Comparison of ENCODE assay signal across 21 cellular contexts in the genomic region with DNA sequence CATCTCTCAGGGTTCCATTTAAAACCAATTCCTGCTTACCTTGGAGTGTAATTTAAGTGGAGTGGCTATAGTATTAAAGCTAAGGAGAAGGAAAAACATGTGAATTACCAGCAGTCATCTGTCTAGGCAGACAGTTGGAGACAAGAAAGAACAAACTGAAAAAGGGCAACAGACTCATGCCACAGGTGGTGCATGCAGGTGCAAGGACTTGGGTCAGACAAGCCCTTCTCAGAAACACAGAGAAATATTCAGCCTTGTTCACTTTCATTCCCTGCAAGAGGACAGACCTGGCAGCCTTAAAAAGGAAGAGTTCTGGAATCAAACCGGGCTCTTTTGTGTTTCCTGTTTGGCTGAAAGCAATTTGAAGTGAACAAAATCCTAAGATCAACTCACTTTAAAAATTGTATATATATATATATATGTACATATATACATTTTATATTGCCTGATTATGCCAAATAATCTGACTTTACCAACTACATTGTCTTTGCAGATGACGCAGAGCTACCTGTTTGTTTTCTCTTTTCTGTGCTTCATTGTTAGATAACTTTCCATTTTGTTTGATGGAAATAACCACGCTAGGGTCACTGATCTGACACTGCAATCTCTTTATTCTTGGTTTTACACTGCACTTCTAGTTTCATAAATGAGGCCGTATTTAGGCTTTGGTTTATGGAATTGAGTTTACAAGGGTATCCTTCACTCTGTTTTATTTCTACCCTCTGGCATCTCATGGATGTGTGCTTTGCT. TPM values are rescaled to one million over a fixed set of nuclear protein-coding genes. Genes with fewer than 3 reads are reported as not detected.
A peak's percentile ranks its signal among the peaks of the same experiment; 100 is the strongest.
DNase-seq lines count a peak whose midpoint lies in the region; ATAC-seq, FAIRE-seq and TF ChIP-seq lines count a peak whose summit lies in the region.
"Had no signal": no experiment of that assay in that cellular context is flagged by ENCODE, and none has a peak within 500 bp of the region (broad histone marks: within the 10 kb centered on the region; RNA-seq: fewer than 3 reads in every experiment).

No MANE protein-coding gene starts in this region.

- H3K4me1 ChIP-seq in PC-3 (ENCODE audit: insufficient read depth, low read length): peaks cover 4% of the 10 kb centered on the region; the same call in 1 of the 2 replicates

- DNase-seq in DMS79 treated with DMSO at 0.1 percent for 48 hours (lab: John Stamatoyannopoulos, UW) (peak; percentile 79), GM12892 (ENCODE audit: insufficient read length) (no peak), WTC11 (ENCODE audit: low spot score) (no peak), head of caudate nucleus (no peak), PC-3 (no peak), DMS53 treated with DMSO at 0.1 percent for 48 hours (lab: John Stamatoyannopoulos, UW; ENCODE audit: unreplicated experiment) (no peak), A172 (ENCODE audit: low spot score) (no peak)
- DNase-seq: amniotic stem cell; central memory CD4-positive, alpha-beta T cell; effector CD4-positive, alpha-beta T cell; GF-D8; heart right ventricle; NCI-H2171; stimulated activated CD4-positive, alpha-beta T cell treated with anti-CD3 and anti-CD28 coated beads, Interleukin-4, amount 100 ng/mL, for 4 hours; testis had no signal

- no peaks in the 10 kb centered on the region for H3F3A ChIP-seq in PC-3 (ENCODE audit: low read length, unreplicated experiment)

- no peaks in the 10 kb centered on the region for H3K27me3 ChIP-seq in PC-3 (ENCODE audit: low read length)
- H3K27me3 ChIP-seq: testis had no signal

- H3K9me2 ChIP-seq in PC-3 (replicated peaks; ENCODE audit: low read length): no peaks in the 10 kb centered on the region

- H3K4me3 ChIP-seq in PC-3 (ENCODE audit: low read length): no peak overlapping the region
- H3K4me3 ChIP-seq: heart right ventricle, skin epidermis, testis had no signal

- POLR2A ChIA-PET in WTC11 (lab: Charles Lee) (no interaction called here), PC-3 (lab: Charles Lee; ENCODE audit: unreplicated experiment) (interaction anchor here (0.6 kb wide), 1 partner anchor 29 kb away, joined by 3 read pairs; no protein-coding TSS in a partner anchor)

- no peaks in the 10 kb centered on the region for H4K20me1 ChIP-seq in PC-3 (ENCODE audit: low read length)

- H3K79me2 ChIP-seq in PC-3 (ENCODE audit: low read length): no peaks in the 10 kb centered on the region

- CTCF ChIA-PET in WTC11 (lab: Charles Lee): no interaction called here
- CTCF ChIA-PET in PC-3 (lab: Charles Lee): interaction anchor here (0.6 kb wide), 1 partner anchor 105 kb away, joined by 6 read pairs; no protein-coding TSS in a partner anchor

- H3K27ac Mint-ChIP-seq in WTC11: peak overlapping the region; percentile 90
- H3K27ac Mint-ChIP-seq: memory B cell; natural killer cell treated with Interleukin-12 subunit alpha and Interleukin-12 subunit beta and Interleukin-15 and Interleukin-18, amount 100 ng/mL, for 72 hours; progenitor cell of endocrine pancreas; T-helper 1 cell treated with Interleukin-12 subunit alpha and Interleukin-12 subunit beta and Interleukin-4 antibody, amounts not matched to agents 30 μg/mL and 1 μg/mL, for 36 hours had no signal

- H3K4me2 ChIP-seq in PC-3 (ENCODE audit: low read length): no peak overlapping the region

- no peak for TF ChIP-seq POLR2A in GM12892 (IDR thresholded peaks at IDR 0.05; ENCODE audit: low read depth, low read length)

- H3K9ac ChIP-seq in PC-3 (ENCODE audit: low read length): no peak overlapping the region

- no peak overlapping the region for H3K27ac ChIP-seq in PC-3 (ENCODE audit: low read length)
- H3K27ac ChIP-seq: testis had no signal

- ATAC-seq in HG03354 (IDR thresholded peaks at IDR 0.05; ENCODE audit: poor library complexity, severe bottlenecking, unreplicated experiment) (peak; percentile 64), WTC11 (no peak), PC-3 (no peak)
- ATAC-seq: heart right ventricle; natural killer cell treated with Interleukin-12 subunit alpha and Interleukin-12 subunit beta and Interleukin-15 and Interleukin-18, amount 100 ng/mL, for 72 hours had no signal

- H3K9me3 ChIP-seq in PC-3 (ENCODE audit: low read length): no peaks in the 10 kb centered on the region
- H3K9me3 ChIP-seq: heart right ventricle, testis had no signal

- peaks cover 45% of the 10 kb centered on the region for H3K4me1 Mint-ChIP-seq in WTC11

- peak; percentile 80 for FAIRE-seq in GM12892 (lab: Jason Lieb, UNC)

- H3K4me3 Mint-ChIP-seq in WTC11: no peak overlapping the region
- H3K4me3 Mint-ChIP-seq: memory B cell; natural killer cell treated with Interleukin-12 subunit alpha and Interleukin-12 subunit beta and Interleukin-15 and Interleukin-18, amount 100 ng/mL, for 72 hours; T-helper 1 cell treated with Interleukin-12 subunit alpha and Interleukin-12 subunit beta and Interleukin-4 antibody, amounts not matched to agents 30 μg/mL and 1 μg/mL, for 36 hours had no signal

- no peaks in the 10 kb centered on the region for H3K27me3 Mint-ChIP-seq in WTC11 (ENCODE audit: low read depth)
- H3K27me3 Mint-ChIP-seq: memory B cell, progenitor cell of endocrine pancreas had no signal

- H3K36me3 Mint-ChIP-seq in WTC11: no peaks in the 10 kb centered on the region
- H3K36me3 Mint-ChIP-seq: memory B cell; natural killer cell treated with Interleukin-12 subunit alpha and Interleukin-12 subunit beta and Interleukin-15 and Interleukin-18, amount 100 ng/mL, for 72 hours had no signal

- BruUV-seq in PC-3 (replicated peaks; lab: Mats Ljungman, UMichigan): no TSS peak

- H3K36me3 ChIP-seq in PC-3 (ENCODE audit: low read depth, low read length): no peaks in the 10 kb centered on the region
- H3K36me3 ChIP-seq: heart right ventricle had no signal

- intact Hi-C loops in head of caudate nucleus (cut with DNase I): loop anchor here (10.0 kb wide), 2 partner anchors 90 to 430 kb away; a partner anchor contains a TSS
- intact Hi-C loops in PC-3 (cut with micrococcal nuclease): no loop called here

- TF ChIP-seq CTCF in WTC11 (IDR thresholded peaks at IDR 0.05) (no peak), PC-3 (conservative IDR thresholded peaks at IDR 0.05; ENCODE audit: low read depth, low read length) (no peak)

- no peaks in the 10 kb centered on the region for H3K9me3 Mint-ChIP-seq in WTC11
- H3K9me3 Mint-ChIP-seq: memory B cell; natural killer cell treated with Interleukin-12 subunit alpha and Interleukin-12 subunit beta and Interleukin-15 and Interleukin-18, amount 100 ng/mL, for 72 hours; T-helper 1 cell treated with Interleukin-12 subunit alpha and Interleukin-12 subunit beta and Interleukin-4 antibody, amounts not matched to agents 30 μg/mL and 1 μg/mL, for 36 hours had no signal

- no peak overlapping the region for H2AFZ ChIP-seq in PC-3 (ENCODE audit: low read length)

TF ChIP-seq in WTC11, 78 proteins besides CTCF, POLR2A, EP300 and RAD21 (continues in another document):
- TF ChIP-seq ZNF423 (CRISPR knock-in tag; IDR thresholded peaks at IDR 0.05) (no peak), IRF2 (CRISPR knock-in tag; IDR thresholded peaks at IDR 0.05; ENCODE audit: borderline replicate concordance, low read depth) (no peak)
- TF ChIP-seq, protein P1, sequence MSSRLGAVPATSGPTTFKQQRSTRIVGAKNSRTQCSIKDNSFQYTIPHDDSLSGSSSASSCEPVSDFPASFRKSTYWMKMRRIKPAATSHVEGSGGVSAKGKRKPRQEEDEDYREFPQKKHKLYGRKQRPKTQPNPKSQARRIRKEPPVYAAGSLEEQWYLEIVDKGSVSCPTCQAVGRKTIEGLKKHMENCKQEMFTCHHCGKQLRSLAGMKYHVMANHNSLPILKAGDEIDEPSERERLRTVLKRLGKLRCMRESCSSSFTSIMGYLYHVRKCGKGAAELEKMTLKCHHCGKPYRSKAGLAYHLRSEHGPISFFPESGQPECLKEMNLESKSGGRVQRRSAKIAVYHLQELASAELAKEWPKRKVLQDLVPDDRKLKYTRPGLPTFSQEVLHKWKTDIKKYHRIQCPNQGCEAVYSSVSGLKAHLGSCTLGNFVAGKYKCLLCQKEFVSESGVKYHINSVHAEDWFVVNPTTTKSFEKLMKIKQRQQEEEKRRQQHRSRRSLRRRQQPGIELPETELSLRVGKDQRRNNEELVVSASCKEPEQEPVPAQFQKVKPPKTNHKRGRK (CRISPR knock-in tag; IDR thresholded peaks at IDR 0.05; ENCODE audit: borderline replicate concordance): no peak
- TF ChIP-seq, protein P2, sequence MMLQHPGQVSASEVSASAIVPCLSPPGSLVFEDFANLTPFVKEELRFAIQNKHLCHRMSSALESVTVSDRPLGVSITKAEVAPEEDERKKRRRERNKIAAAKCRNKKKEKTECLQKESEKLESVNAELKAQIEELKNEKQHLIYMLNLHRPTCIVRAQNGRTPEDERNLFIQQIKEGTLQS (CRISPR knock-in tag; conservative IDR thresholded peaks at IDR 0.05): no peak
- TF ChIP-seq, protein P3, sequence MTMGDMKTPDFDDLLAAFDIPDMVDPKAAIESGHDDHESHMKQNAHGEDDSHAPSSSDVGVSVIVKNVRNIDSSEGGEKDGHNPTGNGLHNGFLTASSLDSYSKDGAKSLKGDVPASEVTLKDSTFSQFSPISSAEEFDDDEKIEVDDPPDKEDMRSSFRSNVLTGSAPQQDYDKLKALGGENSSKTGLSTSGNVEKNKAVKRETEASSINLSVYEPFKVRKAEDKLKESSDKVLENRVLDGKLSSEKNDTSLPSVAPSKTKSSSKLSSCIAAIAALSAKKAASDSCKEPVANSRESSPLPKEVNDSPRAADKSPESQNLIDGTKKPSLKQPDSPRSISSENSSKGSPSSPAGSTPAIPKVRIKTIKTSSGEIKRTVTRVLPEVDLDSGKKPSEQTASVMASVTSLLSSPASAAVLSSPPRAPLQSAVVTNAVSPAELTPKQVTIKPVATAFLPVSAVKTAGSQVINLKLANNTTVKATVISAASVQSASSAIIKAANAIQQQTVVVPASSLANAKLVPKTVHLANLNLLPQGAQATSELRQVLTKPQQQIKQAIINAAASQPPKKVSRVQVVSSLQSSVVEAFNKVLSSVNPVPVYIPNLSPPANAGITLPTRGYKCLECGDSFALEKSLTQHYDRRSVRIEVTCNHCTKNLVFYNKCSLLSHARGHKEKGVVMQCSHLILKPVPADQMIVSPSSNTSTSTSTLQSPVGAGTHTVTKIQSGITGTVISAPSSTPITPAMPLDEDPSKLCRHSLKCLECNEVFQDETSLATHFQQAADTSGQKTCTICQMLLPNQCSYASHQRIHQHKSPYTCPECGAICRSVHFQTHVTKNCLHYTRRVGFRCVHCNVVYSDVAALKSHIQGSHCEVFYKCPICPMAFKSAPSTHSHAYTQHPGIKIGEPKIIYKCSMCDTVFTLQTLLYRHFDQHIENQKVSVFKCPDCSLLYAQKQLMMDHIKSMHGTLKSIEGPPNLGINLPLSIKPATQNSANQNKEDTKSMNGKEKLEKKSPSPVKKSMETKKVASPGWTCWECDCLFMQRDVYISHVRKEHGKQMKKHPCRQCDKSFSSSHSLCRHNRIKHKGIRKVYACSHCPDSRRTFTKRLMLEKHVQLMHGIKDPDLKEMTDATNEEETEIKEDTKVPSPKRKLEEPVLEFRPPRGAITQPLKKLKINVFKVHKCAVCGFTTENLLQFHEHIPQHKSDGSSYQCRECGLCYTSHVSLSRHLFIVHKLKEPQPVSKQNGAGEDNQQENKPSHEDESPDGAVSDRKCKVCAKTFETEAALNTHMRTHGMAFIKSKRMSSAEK (CRISPR knock-in tag; IDR thresholded peaks at IDR 0.05; ENCODE audit: borderline replicate concordance): no peak

RNA-seq across cellular contexts. Expression of a gene that starts 35.1 kb away (rescaled TPM):
- polyA plus RNA-seq in GM12892 (2012; ENCODE audit: missing spikeins): 10.5 TPM
- 12.4 to 14.6 TPM (median 13.5 TPM) in 3 replicates for total RNA-seq in WTC11 (2021)
- total RNA-seq in PC-3 (2014; rRNA removed): 17.9 and 18.6 TPM in 2 replicates
- 25.6 and 29.9 TPM in 2 replicates for total RNA-seq in A172 (2014; rRNA removed; shearing (Covaris generic))
